Comparison of ENCODE assay signal across 35 cellular contexts in genomic region chr5:173843800-173844199, GRCh38.
"Had no signal": no experiment of that assay in that cellular context is flagged by ENCODE, and none has a peak within 500 bp of the region (broad histone marks: within the 10 kb centered on the region; RNA-seq: fewer than 3 reads in every experiment).

No MANE protein-coding gene starts in this region.

- H3K9me3 ChIP-seq: adrenal gland, body of pancreas had no signal

- H3K9me3 Mint-ChIP-seq: activated naive CD4-positive, alpha-beta T cell treated with anti-CD3 and anti-CD28 coated beads, Interleukin-2, amount 10 ng/mL, durations not matched to agents 7 days and 5 days; T-helper 2 cell treated with Interferon-gamma antibody and Interleukin-4, amounts not matched to agents 5 μg/mL and 100 μg/mL, for 36 hours had no signal

- H3K27me3 ChIP-seq: adrenal gland, body of pancreas, brain microvascular endothelial cell, breast epithelium had no signal

- H3K4me1 Mint-ChIP-seq: activated CD4-positive, alpha-beta T cell treated with anti-CD3 and anti-CD28 coated beads, Interleukin-2, amount 10 ng/mL, durations not matched to agents 24 days and 14 days; activated naive CD4-positive, alpha-beta T cell treated with anti-CD3 and anti-CD28 coated beads, Interleukin-2, amount 10 ng/mL, durations not matched to agents 7 days and 5 days; activated naive CD8-positive, alpha-beta T cell treated with anti-CD3 and anti-CD28 coated beads for 36 hours; activated T-helper 17 cell treated with anti-CD3 and anti-CD28 coated beads, Interleukin-2, amount 50 U/mL, for 72 hours had no signal

- FAIRE-seq: astrocyte, TTC549 had no signal

- H3K4me1 ChIP-seq: breast epithelium had no signal

- ATAC-seq: activated CD8-positive, alpha-beta T cell treated with anti-CD3 and anti-CD28 coated beads for 36 hours; activated naive CD4-positive, alpha-beta T cell treated with anti-CD3 and anti-CD28 coated beads, Interleukin-2, amount 50 U/mL, for 72 hours; activated T-cell treated with anti-CD3 and anti-CD28 coated beads, Interleukin-2, amount 50 U/mL, for 4 hours; activated T-cell treated with anti-CD3 and anti-CD28 coated beads, Interleukin-2, amount 50 U/mL, for 72 hours; activated T-helper 17 cell treated with anti-CD3 and anti-CD28 coated beads, Interleukin-2, amount 50 U/mL, for 72 hours; body of pancreas had no signal

- H3K27ac Mint-ChIP-seq: activated CD4-positive, alpha-beta memory T cell treated with anti-CD3 and anti-CD28 coated beads for 36 hours; activated CD4-positive, alpha-beta T cell treated with anti-CD3 and anti-CD28 coated beads, Interleukin-2, amount 10 ng/mL, durations not matched to agents 24 days and 14 days; activated CD8-positive, alpha-beta T cell treated with anti-CD3 and anti-CD28 coated beads for 36 hours; activated naive CD4-positive, alpha-beta T cell treated with anti-CD3 and anti-CD28 coated beads, Interleukin-2, amount 10 ng/mL, durations not matched to agents 7 days and 5 days; activated naive CD4-positive, alpha-beta T cell treated with anti-CD3 and anti-CD28 coated beads, Interleukin-2, amount 50 U/mL, for 72 hours; activated naive CD8-positive, alpha-beta T cell treated with anti-CD3 and anti-CD28 coated beads for 36 hours; activated T-cell treated with anti-CD3 and anti-CD28 coated beads, Interleukin-2, amount 50 U/mL, for 72 hours; activated T-helper 1 cell treated with anti-CD3 and anti-CD28 coated beads, Interleukin-12 subunit alpha, Interleukin-12 subunit beta, Interleukin-2, Interleukin-4 antibody, amounts not matched to agents 30 ng/mL and 10 ng/mL and 1 ng/mL, durations not matched to agents 14 hours and 24 hours and 36 hours; activated T-helper 17 cell treated with anti-CD3 and anti-CD28 coated beads, Interleukin-2, amount 50 U/mL, for 72 hours; T-helper 1 cell treated with Interleukin-12 subunit alpha and Interleukin-12 subunit beta and Interleukin-4 antibody, amounts not matched to agents 30 μg/mL and 1 μg/mL, for 36 hours; T-helper 2 cell treated with Interferon-gamma antibody and Interleukin-4, amounts not matched to agents 5 μg/mL and 100 μg/mL, for 36 hours had no signal

- H3K4me3 Mint-ChIP-seq: activated CD4-positive, alpha-beta memory T cell treated with anti-CD3 and anti-CD28 coated beads for 36 hours; activated CD4-positive, alpha-beta T cell treated with anti-CD3 and anti-CD28 coated beads, Interleukin-2, amount 10 ng/mL, durations not matched to agents 24 days and 14 days; activated CD8-positive, alpha-beta T cell treated with anti-CD3 and anti-CD28 coated beads for 36 hours; activated naive CD4-positive, alpha-beta T cell treated with anti-CD3 and anti-CD28 coated beads, Interleukin-2, amount 10 ng/mL, durations not matched to agents 7 days and 5 days; activated naive CD8-positive, alpha-beta T cell treated with anti-CD3 and anti-CD28 coated beads for 36 hours; activated T-cell treated with anti-CD3 and anti-CD28 coated beads, Interleukin-2, amount 50 U/mL, for 4 hours; activated T-cell treated with anti-CD3 and anti-CD28 coated beads, Interleukin-2, amount 50 U/mL, for 72 hours; activated T-helper 1 cell treated with anti-CD3 and anti-CD28 coated beads, Interleukin-12 subunit alpha, Interleukin-12 subunit beta, Interleukin-2, Interleukin-4 antibody, amounts not matched to agents 30 ng/mL and 10 ng/mL and 1 ng/mL, durations not matched to agents 14 hours and 24 hours and 36 hours; activated T-helper 17 cell treated with anti-CD3 and anti-CD28 coated beads, Interleukin-2, amount 50 U/mL, for 72 hours; T-helper 1 cell treated with Interleukin-12 subunit alpha and Interleukin-12 subunit beta and Interleukin-4 antibody, amounts not matched to agents 30 μg/mL and 1 μg/mL, for 36 hours; T-helper 2 cell treated with Interferon-gamma antibody and Interleukin-4, amounts not matched to agents 5 μg/mL and 100 μg/mL, for 36 hours had no signal

- H3K36me3 Mint-ChIP-seq: activated naive CD4-positive, alpha-beta T cell treated with anti-CD3 and anti-CD28 coated beads, Interleukin-2, amount 10 ng/mL, durations not matched to agents 7 days and 5 days had no signal

- H3K27me3 Mint-ChIP-seq: activated CD4-positive, alpha-beta memory T cell treated with anti-CD3 and anti-CD28 coated beads for 36 hours; activated naive CD8-positive, alpha-beta T cell treated with anti-CD3 and anti-CD28 coated beads for 36 hours; activated T-helper 17 cell treated with anti-CD3 and anti-CD28 coated beads, Interleukin-2, amount 50 U/mL, for 72 hours had no signal

- DNase-seq: activated CD4-positive, alpha-beta memory T cell treated with anti-CD3 and anti-CD28 coated beads for 36 hours; activated CD4-positive, alpha-beta T cell treated with anti-CD3 and anti-CD28 coated beads for 4 hours; activated CD4-positive, alpha-beta T cell treated with anti-CD3 and anti-CD28 coated beads, Interleukin-2, amount 10 ng/mL, durations not matched to agents 24 days and 14 days; activated CD4-positive, alpha-beta T cell treated with anti-CD3 and anti-CD28 coated beads, Interleukin-2, amount 50 U/mL, for 1 hour; activated CD4-positive, alpha-beta T cell treated with anti-CD3 and anti-CD28 coated beads, Interleukin-2, amount 50 U/mL, for 4 hours; activated CD4-positive, CD25-positive, alpha-beta regulatory T cell treated with anti-CD3 and anti-CD28 coated beads, Interleukin-2, amount 50 U/mL, for 72 hours; activated CD8-positive, alpha-beta memory T cell treated with anti-CD3 and anti-CD28 coated beads, Interleukin-2, amount 50 U/mL, for 4 hours; activated CD8-positive, alpha-beta T cell treated with anti-CD3 and anti-CD28 coated beads for 36 hours; activated effector memory CD4-positive, alpha-beta T cell treated with anti-CD3 and anti-CD28 coated beads, Interleukin-2, amount 50 U/mL, for 16 hours; activated gamma-delta T cell treated with Interleukin-2 at 50 U/mL for 16 hours; activated naive CD4-positive, alpha-beta T cell; activated naive CD4-positive, alpha-beta T cell treated with anti-CD3 and anti-CD28 coated beads, Interleukin-2, amount 10 ng/mL, durations not matched to agents 7 days and 5 days; activated naive CD8-positive, alpha-beta T cell treated with anti-CD3 and anti-CD28 coated beads for 36 hours; activated T-cell treated with anti-CD3 and anti-CD28 coated beads for 4 hours; activated T-cell treated with anti-CD3 and anti-CD28 coated beads, Interleukin-2, amount 50 U/mL, for 1 hour; activated T-cell treated with anti-CD3 and anti-CD28 coated beads, Interleukin-2, amount 50 U/mL, for 4 hours; activated T-cell treated with anti-CD3 and anti-CD28 coated beads, Interleukin-2, amount 50 U/mL, for 72 hours; adrenal gland; amniotic stem cell; aorta; body of pancreas; brain microvascular endothelial cell; central memory CD4-positive, alpha-beta T cell; T-helper 1 cell; T-helper 2 cell; T-helper 9 cell had no signal

- H3K27ac ChIP-seq: adrenal gland, body of pancreas, brain microvascular endothelial cell, breast epithelium, VCaP had no signal

- H3K36me3 ChIP-seq: adrenal gland, brain microvascular endothelial cell, breast epithelium had no signal

- H3K4me3 ChIP-seq: adrenal gland, body of pancreas, breast epithelium had no signal
